1 cellular context compared by ENCODE assay signal in the genomic region with DNA sequence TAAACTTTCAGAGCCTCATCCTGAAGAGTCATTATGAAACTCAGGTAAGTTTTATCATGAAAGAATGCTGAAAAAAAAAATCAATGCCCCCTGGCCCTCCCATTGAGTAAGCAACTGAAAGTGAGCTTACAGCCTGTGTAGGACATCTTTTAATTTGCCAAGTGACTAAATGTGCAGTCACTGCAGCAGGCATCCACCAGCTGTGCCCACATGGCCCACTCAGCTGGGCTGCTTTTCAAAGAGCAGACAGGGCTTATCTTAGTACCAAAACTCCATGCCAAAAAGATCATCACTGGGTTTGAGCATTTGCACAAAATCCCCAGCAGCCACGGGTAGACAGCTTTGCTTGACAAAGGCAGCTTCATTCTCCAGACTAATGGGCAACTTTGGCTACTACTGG.
TF ChIP-seq lines count a peak whose summit lies in the region.

No MANE protein-coding gene starts in this region.

TF ChIP-seq in SK-N-SH treated with all-trans-retinoic acid at 6 μM for 48 hours, 23 proteins besides CTCF, POLR2A, EP300 and RAD21 (continued from another document):
- TF ChIP-seq, protein P1, sequence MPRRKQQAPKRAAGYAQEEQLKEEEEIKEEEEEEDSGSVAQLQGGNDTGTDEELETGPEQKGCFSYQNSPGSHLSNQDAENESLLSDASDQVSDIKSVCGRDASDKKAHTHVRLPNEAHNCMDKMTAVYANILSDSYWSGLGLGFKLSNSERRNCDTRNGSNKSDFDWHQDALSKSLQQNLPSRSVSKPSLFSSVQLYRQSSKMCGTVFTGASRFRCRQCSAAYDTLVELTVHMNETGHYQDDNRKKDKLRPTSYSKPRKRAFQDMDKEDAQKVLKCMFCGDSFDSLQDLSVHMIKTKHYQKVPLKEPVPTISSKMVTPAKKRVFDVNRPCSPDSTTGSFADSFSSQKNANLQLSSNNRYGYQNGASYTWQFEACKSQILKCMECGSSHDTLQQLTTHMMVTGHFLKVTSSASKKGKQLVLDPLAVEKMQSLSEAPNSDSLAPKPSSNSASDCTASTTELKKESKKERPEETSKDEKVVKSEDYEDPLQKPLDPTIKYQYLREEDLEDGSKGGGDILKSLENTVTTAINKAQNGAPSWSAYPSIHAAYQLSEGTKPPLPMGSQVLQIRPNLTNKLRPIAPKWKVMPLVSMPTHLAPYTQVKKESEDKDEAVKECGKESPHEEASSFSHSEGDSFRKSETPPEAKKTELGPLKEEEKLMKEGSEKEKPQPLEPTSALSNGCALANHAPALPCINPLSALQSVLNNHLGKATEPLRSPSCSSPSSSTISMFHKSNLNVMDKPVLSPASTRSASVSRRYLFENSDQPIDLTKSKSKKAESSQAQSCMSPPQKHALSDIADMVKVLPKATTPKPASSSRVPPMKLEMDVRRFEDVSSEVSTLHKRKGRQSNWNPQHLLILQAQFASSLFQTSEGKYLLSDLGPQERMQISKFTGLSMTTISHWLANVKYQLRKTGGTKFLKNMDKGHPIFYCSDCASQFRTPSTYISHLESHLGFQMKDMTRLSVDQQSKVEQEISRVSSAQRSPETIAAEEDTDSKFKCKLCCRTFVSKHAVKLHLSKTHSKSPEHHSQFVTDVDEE (CRISPR knock-in tag; IDR thresholded peaks at IDR 0.05), result no peak
- no peak for TF ChIP-seq ZFP3 (CRISPR knock-in tag; IDR thresholded peaks at IDR 0.05)
TF ChIP-seq in SK-N-SH treated with all-trans-retinoic acid at 6 μM for 48 hours: peak in this region for 0.
